In the genomic region with DNA sequence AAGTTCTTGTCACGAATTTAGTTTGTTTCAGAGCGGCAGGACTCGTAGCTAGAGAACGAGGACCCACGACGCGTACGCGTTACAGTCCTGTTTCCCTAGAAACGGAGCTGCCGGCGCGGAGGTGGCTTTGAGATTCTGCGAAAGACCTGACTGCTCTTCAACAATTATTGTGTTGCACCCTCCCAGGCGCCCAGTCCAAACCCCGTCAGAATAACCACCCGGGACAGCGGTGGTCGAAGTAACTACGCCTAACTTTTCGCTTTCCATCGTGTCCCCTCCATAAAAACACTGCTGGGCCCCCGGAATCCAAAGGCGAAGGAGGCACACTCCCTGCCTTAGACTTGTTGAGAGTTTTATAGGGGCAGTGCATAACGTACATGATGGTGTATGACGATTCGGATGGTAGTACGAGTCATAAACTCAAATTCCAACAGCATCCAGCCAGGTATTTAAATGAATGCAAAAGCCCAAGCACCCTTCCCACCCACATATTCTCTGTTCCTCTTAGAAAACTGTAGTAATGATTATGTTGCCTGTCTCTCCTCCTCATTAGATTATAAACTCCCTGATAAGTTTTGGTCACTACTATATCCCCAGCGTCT, we compare ENCODE assay signal across 8 cellular contexts. TPM values are rescaled to one million over a fixed set of nuclear protein-coding genes. Genes with fewer than 3 reads are reported as not detected.
DNase-seq lines count a peak whose midpoint lies in the region; ATAC-seq and TF ChIP-seq lines count a peak whose summit lies in the region.

No MANE protein-coding gene starts in this region.

- POLR2A ChIA-PET in CD8-positive, alpha-beta T cell (lab: Charles Lee) = interaction anchor here (0.6 to 1.8 kb wide), 7 partner anchors 9 to 566 kb away, joined by 3 to 10 read pairs (median 4); a partner anchor contains a TSS

- H3K4me3 Mint-ChIP-seq in CD8-positive, alpha-beta T cell = peak overlapping the region; percentile 96
- peak overlapping the region; percentile 95 to 98 (median 98) for H3K4me3 Mint-ChIP-seq in immature natural killer cell

- H3K9me3 ChIP-seq in CD8-positive, alpha-beta T cell (ENCODE audit: low read length) = no peaks in the 10 kb centered on the region
- H3K9me3 ChIP-seq in subcutaneous abdominal adipose tissue (ENCODE audit: control insufficient read depth in 5 of 5, low read length in 5 of 5) = no peaks in the 10 kb centered on the region

- peaks cover 8% of the 10 kb centered on the region for H3K36me3 Mint-ChIP-seq in CD8-positive, alpha-beta T cell
- no peaks in the 10 kb centered on the region for H3K36me3 Mint-ChIP-seq in immature natural killer cell

- no peak for DNase-seq in CD8-positive, alpha-beta T cell
- DNase-seq in amniotic epithelial cell (ENCODE audit: low read depth) (peak; percentile 26), immature natural killer cell (no peak), COR-L47 (lab: John Stamatoyannopoulos, UW) (no peak), NCI-H1436 (lab: John Stamatoyannopoulos, UW) (no peak)

- H3K4me3 ChIP-seq in CD8-positive, alpha-beta T cell (ENCODE audit: low read depth, low read length) = peak overlapping the region; percentile 92
- H3K4me3 ChIP-seq in subcutaneous abdominal adipose tissue (ENCODE audit: low read depth in 1 of 5, low read length in 5 of 5) = peak overlapping the region; percentile 95 to 99 (median 98)

- peak overlapping the region; percentile 94 to 97 (median 96) for H3K9ac ChIP-seq in subcutaneous abdominal adipose tissue (ENCODE audit: low read length in 5 of 5)

- no peak for TF ChIP-seq CTCF in CD8-positive, alpha-beta T cell (IDR thresholded peaks at IDR 0.05)

- H3K27me3 Mint-ChIP-seq in CD8-positive, alpha-beta T cell (ENCODE audit: low read depth) = peaks cover 3% of the 10 kb centered on the region
- H3K27me3 Mint-ChIP-seq in immature natural killer cell (ENCODE audit: low read depth in 3 of 3) = peaks cover 4 to 17% (median 15%) of the 10 kb centered on the region in 3 donors

- H3K9me3 Mint-ChIP-seq in CD8-positive, alpha-beta T cell = no peaks in the 10 kb centered on the region
- H3K9me3 Mint-ChIP-seq in immature natural killer cell = no peaks in the 10 kb centered on the region

- peak overlapping the region; percentile 81 for H3K27ac ChIP-seq in CD8-positive, alpha-beta T cell (ENCODE audit: low read depth, low read length)
- H3K27ac ChIP-seq in subcutaneous abdominal adipose tissue (ENCODE audit: low read depth, low read length) = peak overlapping the region; percentile 98

- no peaks in the 10 kb centered on the region for H3K27me3 ChIP-seq in CD8-positive, alpha-beta T cell (ENCODE audit: insufficient read depth, low read length)
- H3K27me3 ChIP-seq in subcutaneous abdominal adipose tissue (ENCODE audit: control insufficient read depth in 5 of 5, insufficient read depth in 4 of 5, low read length in 5 of 5) = no peaks in the 10 kb centered on the region

- intact Hi-C loops in CD8-positive, alpha-beta T cell (cut with DNase I, micrococcal nuclease) = loop anchor here (1.0 to 10.0 kb wide), 8 partner anchors 139 to 1341 kb away; a partner anchor contains a TSS

- CTCF ChIA-PET in CD8-positive, alpha-beta T cell (lab: Charles Lee) = interaction anchor here (0.6 to 3.3 kb wide), 11 partner anchors 11 to 541 kb away, joined by 3 to 37 read pairs (median 3); a partner anchor contains a TSS

- no peaks in the 10 kb centered on the region for H3K36me3 ChIP-seq in CD8-positive, alpha-beta T cell (ENCODE audit: insufficient read depth, low read length)
- no peaks in the 10 kb centered on the region for H3K36me3 ChIP-seq in subcutaneous abdominal adipose tissue (ENCODE audit: control insufficient read depth in 5 of 5, insufficient read depth in 5 of 5, low read length in 5 of 5)

- ATAC-seq in CD8-positive, alpha-beta T cell = no peak
- peak; percentile 13 for ATAC-seq in GM19467 (IDR thresholded peaks at IDR 0.05; ENCODE audit: unreplicated experiment)
- peak; percentile 17 for ATAC-seq in HG03565 (IDR thresholded peaks at IDR 0.05; ENCODE audit: unreplicated experiment)

- peak overlapping the region; percentile 99 for H3K27ac Mint-ChIP-seq in CD8-positive, alpha-beta T cell
- peak overlapping the region; percentile 96 to 100 (median 99) for H3K27ac Mint-ChIP-seq in immature natural killer cell

- H3K4me1 Mint-ChIP-seq in CD8-positive, alpha-beta T cell (ENCODE audit: low read depth) = peaks cover 35% of the 10 kb centered on the region
- peaks cover 37 to 51% of the 10 kb centered on the region in 2 donors for H3K4me1 Mint-ChIP-seq in immature natural killer cell

- H3K4me1 ChIP-seq in CD8-positive, alpha-beta T cell (ENCODE audit: insufficient read depth, low read length) = peaks cover 15% of the 10 kb centered on the region
- H3K4me1 ChIP-seq in subcutaneous abdominal adipose tissue (ENCODE audit: control insufficient read depth in 5 of 5, insufficient read depth in 5 of 5, low read length in 5 of 5) = peaks cover 0 to 35% (median 29%) of the 10 kb centered on the region in 5 donors

RNA-seq across cellular contexts. Expression of a gene that starts 0.7 kb away (rescaled TPM):
- 1 to 10 TPM; 3.2 to 5.7 TPM for total RNA-seq in CD8-positive, alpha-beta T cell
- polyA plus RNA-seq in immature natural killer cell = 1 to 10 TPM; 3.9 to 6.6 (median 5.6) TPM
